Comparison of ENCODE assay signal across 8 cellular contexts in the genomic region with DNA sequence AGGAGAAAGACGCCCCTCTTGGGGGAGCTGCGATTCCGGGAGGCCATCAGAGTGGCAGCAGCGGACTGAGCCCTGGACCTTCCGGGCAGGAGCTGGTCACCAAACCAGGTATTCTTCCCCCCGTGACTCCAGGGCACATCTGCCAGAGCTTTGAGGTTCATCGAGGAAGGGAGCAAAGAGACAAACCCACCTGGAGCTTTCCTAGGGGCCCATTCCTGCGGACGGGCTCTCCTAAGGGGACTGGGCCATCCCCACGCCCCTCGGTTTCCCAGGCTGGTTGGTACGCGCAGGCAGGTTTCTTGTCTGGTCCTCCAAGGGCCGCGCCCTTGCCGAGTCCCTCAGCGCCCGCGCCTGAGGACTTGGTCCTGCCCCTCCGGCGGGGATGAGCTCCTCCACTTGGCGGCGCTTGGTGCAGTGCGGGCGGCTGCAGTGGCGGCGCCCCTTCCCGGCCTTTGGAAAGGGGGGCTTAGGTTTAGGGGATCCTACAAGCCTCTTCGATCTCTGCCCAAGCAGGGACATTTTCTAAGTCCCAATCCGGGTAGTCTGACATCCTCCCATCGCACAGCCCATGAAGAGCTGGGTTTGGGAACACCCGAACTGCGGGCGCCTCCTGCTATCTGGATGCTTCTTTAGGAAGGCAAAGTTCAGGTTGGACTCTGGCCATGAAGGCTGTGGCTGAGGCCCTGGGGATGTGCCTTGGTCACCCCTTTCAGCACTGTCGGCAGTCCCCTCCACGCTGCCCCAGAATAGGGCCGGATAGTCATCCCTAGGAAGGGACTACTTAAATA. TPM values are rescaled to one million over a fixed set of nuclear protein-coding genes. Genes with fewer than 3 reads are reported as not detected.
DNase-seq lines count a peak whose midpoint lies in the region; ATAC-seq and TF ChIP-seq lines count a peak whose summit lies in the region.

No MANE protein-coding gene starts in this region.

- intact Hi-C loops in PC-9 (cut with micrococcal nuclease; ENCODE audit: unreplicated experiment) = loop anchor here (2.0 to 5.0 kb wide), 4 partner anchors 55 to 125 kb away; partner anchors contain the start of genes FAM47E and SCARB2
- intact Hi-C loops in breast epithelium (cut with DNase I; ENCODE audit: low total_unique reads) = no loop called here

- H3K4me3 ChIP-seq in PC-9 (peak overlapping the region; percentile 87), breast epithelium (peak overlapping the region; percentile 73 to 93 (median 79)), skeletal muscle cell (ENCODE audit: low read depth, low read length) (peak overlapping the region; percentile 74)

- peak; percentile 81 for DNase-seq in AG08396 (ENCODE audit: low spot score)
- DNase-seq in PC-9 = peak in 1 of 2 experiments; percentile 48
- DNase-seq in breast epithelium (ENCODE audit: low spot score in 2 of 2) = peak in 1 of 2 donors; percentile 60
- peak; percentile 86 for DNase-seq in iPS-NIHi11 (ENCODE audit: low spot score)
- DNase-seq in skeletal muscle cell (ENCODE audit: low read depth) = no peak

- peak; percentile 24 for ATAC-seq in GM18909 (IDR thresholded peaks at IDR 0.05; ENCODE audit: poor library complexity, unreplicated experiment)
- ATAC-seq in HG02840 (IDR thresholded peaks at IDR 0.05; ENCODE audit: low FRiP score, unreplicated experiment) = no peak
- no peak for ATAC-seq in GM21423 (IDR thresholded peaks at IDR 0.05; ENCODE audit: unreplicated experiment)

- peaks cover 3% of the 10 kb centered on the region; the same call in 1 of the 2 replicates for H3F3A ChIP-seq in PC-9 (ENCODE audit: insufficient read depth, low read depth)

- H3K36me3 ChIP-seq in PC-9 (ENCODE audit: low read depth) (no peaks in the 10 kb centered on the region), breast epithelium (no peaks in the 10 kb centered on the region)

- H3K4me1 ChIP-seq in PC-9 (replicated peaks; ENCODE audit: insufficient read depth) (peaks cover 13% of the 10 kb centered on the region), breast epithelium (no peaks in the 10 kb centered on the region)

- CTCF ChIA-PET in PC-9 (lab: Charles Lee) = no interaction called here

- no peaks in the 10 kb centered on the region for H3K79me2 ChIP-seq in PC-9 (ENCODE audit: low read depth)

- no peak for TF ChIP-seq POLR2A in breast epithelium (IDR thresholded peaks at IDR 0.05)

- H3K4me2 ChIP-seq in PC-9 = peak overlapping the region; percentile 88

- H3K27me3 ChIP-seq in PC-9 (ENCODE audit: insufficient read depth, low read depth) (no peaks in the 10 kb centered on the region), breast epithelium (no peaks in the 10 kb centered on the region)

- H3K27ac ChIP-seq in PC-9 (peak overlapping the region; percentile 58), breast epithelium (peak overlapping the region; percentile 80)

- TF ChIP-seq CTCF in PC-9 (conservative IDR thresholded peaks at IDR 0.05) = no peak; the same call in 1 of the 2 replicates
- no peak for TF ChIP-seq CTCF in breast epithelium (IDR thresholded peaks at IDR 0.05)

- TSS peak; percentile 59 for BruUV-seq in PC-9 (replicated peaks; lab: Mats Ljungman, UMichigan)

- peak overlapping the region; percentile 97 for H2AFZ ChIP-seq in PC-9

- no peaks in the 10 kb centered on the region for H3K9me2 ChIP-seq in PC-9 (ENCODE audit: insufficient read depth)

- POLR2A ChIA-PET in PC-9 (lab: Charles Lee; ENCODE audit: unreplicated experiment) = interaction anchor here (0.5 kb wide), 2 partner anchors 81 to 279 kb away, joined by 3 read pairs; no protein-coding TSS in a partner anchor

- H4K20me1 ChIP-seq in PC-9 (ENCODE audit: insufficient read depth) = no peaks in the 10 kb centered on the region

- H3K9me3 ChIP-seq in PC-9 (ENCODE audit: insufficient read depth, low read depth) (no peaks in the 10 kb centered on the region), breast epithelium (no peaks in the 10 kb centered on the region)

RNA-seq across cellular contexts. Expression of gene STBD1, which starts 0.5 kb away (rescaled TPM):
- total RNA-seq in PC-9 (2021) = 1.8 and 3.5 TPM in 2 replicates
- total RNA-seq in breast epithelium = 10 to 100 TPM in 1 of 3 donors, 1 to 10 TPM in 2; 7.3 to 24.0 (median 8.8) TPM

RNA-seq across cellular contexts. Expression of gene FAM47E, which starts 55.6 kb away (rescaled TPM):
- total RNA-seq in PC-9 (2021) (2.2 and 2.5 TPM in 2 replicates), breast epithelium (10 to 100 TPM in 1 of 3 donors, 1 to 10 TPM in 2; 6.1 to 17.9 (median 9.5) TPM)
